27 cellular contexts compared by ENCODE assay signal in genomic region chr16:56350491-56351405, GRCh38.
A peak's percentile ranks its signal among the peaks of the same experiment; 100 is the strongest.
DNase-seq lines count a peak whose midpoint lies in the region; ATAC-seq and TF ChIP-seq lines count a peak whose summit lies in the region.
"Had no signal": no experiment of that assay in that cellular context is flagged by ENCODE, and none has a peak within 500 bp of the region (broad histone marks: within the 10 kb centered on the region; RNA-seq: fewer than 3 reads in every experiment).

No MANE protein-coding gene starts in this region.

- H3K9me3 ChIP-seq in mucosa of descending colon (no peaks in the 10 kb centered on the region), thyroid gland (no peaks in the 10 kb centered on the region)
- H3K9me3 ChIP-seq: BLaER1, HAP-1, Peyer's patch, psoas muscle, tibial artery had no signal

- no peaks in the 10 kb centered on the region for H3K36me3 ChIP-seq in mucosa of descending colon (ENCODE audit: low read depth)
- no peaks in the 10 kb centered on the region for H3K36me3 ChIP-seq in thyroid gland
- H3K36me3 ChIP-seq: BLaER1, HAP-1, Peyer's patch had no signal

- no peak overlapping the region for H3K4me3 Mint-ChIP-seq in natural killer cell treated with Interleukin-12 subunit alpha and Interleukin-12 subunit beta and Interleukin-15 and Interleukin-18, amount 100 ng/mL, for 72 hours
- H3K4me3 Mint-ChIP-seq in natural killer cell (no peak overlapping the region), chondrocyte (ENCODE audit: unreplicated experiment) (no peak overlapping the region)
- H3K4me3 Mint-ChIP-seq: activated CD4-positive, alpha-beta memory T cell treated with anti-CD3 and anti-CD28 coated beads, Interleukin-2, amount 10 ng/mL, durations not matched to agents 7 days and 5 days; stimulated activated naive CD8-positive, alpha-beta T cell treated with anti-CD3 and anti-CD28 coated beads, Interleukin-15, amount 100 ng/mL, for 72 hours had no signal

- H3K4me1 Mint-ChIP-seq in natural killer cell treated with Interleukin-12 subunit alpha and Interleukin-12 subunit beta and Interleukin-15 and Interleukin-18, amount 100 ng/mL, for 72 hours (ENCODE audit: low read depth in 2 of 2), result no peaks in the 10 kb centered on the region
- H3K4me1 Mint-ChIP-seq in natural killer cell (no peaks in the 10 kb centered on the region), chondrocyte (ENCODE audit: low read depth) (peaks cover 4% of the 10 kb centered on the region)

- H3K27ac ChIP-seq in thyroid gland, result no peak overlapping the region
- H3K27ac ChIP-seq: BLaER1, epithelial cell of prostate, Peyer's patch, psoas muscle, skin epidermis, tibial artery had no signal

- H3K27me3 ChIP-seq in thyroid gland, result no peaks in the 10 kb centered on the region
- H3K27me3 ChIP-seq: BLaER1, Peyer's patch, tibial artery had no signal

- WGBS in thyroid gland, 2 donors, result 75 to 82% methylated on average over 17 to 19 of the region's 22 CpGs

- no peaks in the 10 kb centered on the region for H3K4me1 ChIP-seq in mucosa of descending colon (ENCODE audit: low read depth)
- peaks cover 0 to under 1% of the 10 kb centered on the region in 2 donors for H3K4me1 ChIP-seq in thyroid gland
- H3K4me1 ChIP-seq: BLaER1, HAP-1, psoas muscle had no signal

- H3K36me3 Mint-ChIP-seq in natural killer cell treated with Interleukin-12 subunit alpha and Interleukin-12 subunit beta and Interleukin-15 and Interleukin-18, amount 100 ng/mL, for 72 hours, result no peaks in the 10 kb centered on the region
- H3K36me3 Mint-ChIP-seq in natural killer cell (no peaks in the 10 kb centered on the region), chondrocyte (ENCODE audit: low read depth) (no peaks in the 10 kb centered on the region)

- no peaks in the 10 kb centered on the region for H3K9me3 Mint-ChIP-seq in natural killer cell treated with Interleukin-12 subunit alpha and Interleukin-12 subunit beta and Interleukin-15 and Interleukin-18, amount 100 ng/mL, for 72 hours
- H3K9me3 Mint-ChIP-seq in natural killer cell (no peaks in the 10 kb centered on the region), chondrocyte (ENCODE audit: low read depth) (no peaks in the 10 kb centered on the region)
- H3K9me3 Mint-ChIP-seq: activated CD4-positive, alpha-beta memory T cell treated with anti-CD3 and anti-CD28 coated beads, Interleukin-2, amount 10 ng/mL, durations not matched to agents 7 days and 5 days; stimulated activated naive CD8-positive, alpha-beta T cell treated with anti-CD3 and anti-CD28 coated beads, Interleukin-15, amount 100 ng/mL, for 72 hours had no signal

- no peak overlapping the region for H3K27ac Mint-ChIP-seq in natural killer cell treated with Interleukin-12 subunit alpha and Interleukin-12 subunit beta and Interleukin-15 and Interleukin-18, amount 100 ng/mL, for 72 hours
- H3K27ac Mint-ChIP-seq in natural killer cell (no peak overlapping the region), chondrocyte (ENCODE audit: unreplicated experiment) (no peak overlapping the region)
- H3K27ac Mint-ChIP-seq: activated CD4-positive, alpha-beta memory T cell treated with anti-CD3 and anti-CD28 coated beads, Interleukin-2, amount 10 ng/mL, durations not matched to agents 7 days and 5 days had no signal

- TF ChIP-seq CTCF in natural killer cell (IDR thresholded peaks at IDR 0.05), result no peak
- no peak for TF ChIP-seq CTCF in chondrocyte (IDR thresholded peaks at IDR 0.05)
- no peak for TF ChIP-seq CTCF in mucosa of descending colon (IDR thresholded peaks at IDR 0.05)
- TF ChIP-seq CTCF in omental fat pad (IDR thresholded peaks at IDR 0.05), result no peak
- TF ChIP-seq CTCF in thyroid gland (IDR thresholded peaks at IDR 0.05), result no peak

- DNase-seq in natural killer cell treated with Interleukin-12 subunit alpha and Interleukin-12 subunit beta and Interleukin-15 and Interleukin-18, amount 100 ng/mL, for 72 hours (ENCODE audit: low spot score), result peak; percentile 29
- DNase-seq in natural killer cell (no peak), chondrocyte (ENCODE audit: low spot score) (peak; percentile 77), mucosa of descending colon (peak in 2 of 3 donors; percentile 16 to 27), medulla oblongata (ENCODE audit: extremely low spot score) (no peak), omental fat pad (ENCODE audit: low spot score) (no peak), thyroid gland (no peak)
- DNase-seq: activated CD4-positive, alpha-beta memory T cell treated with anti-CD3 and anti-CD28 coated beads, Interleukin-2, amount 10 ng/mL, durations not matched to agents 7 days and 5 days; activated effector memory CD4-positive, alpha-beta T cell treated with Interleukin-2 at 50 U/mL for 16 hours; COR-L47; DMS53; effector CD8-positive, alpha-beta T cell; GDM1; mammary epithelial cell; NCI-H1417 treated with DMSO at 0.1 percent for 48 hours; NCI-H2081 treated with DMSO at 0.1 percent for 48 hours; NCI-H345; stimulated activated naive CD8-positive, alpha-beta T cell treated with anti-CD3 and anti-CD28 coated beads, Interleukin-15, amount 100 ng/mL, for 72 hours; T-helper 1 cell had no signal

- peaks cover 0 to 2% of the 10 kb centered on the region in 2 donors for H3K27me3 Mint-ChIP-seq in natural killer cell treated with Interleukin-12 subunit alpha and Interleukin-12 subunit beta and Interleukin-15 and Interleukin-18, amount 100 ng/mL, for 72 hours
- H3K27me3 Mint-ChIP-seq in natural killer cell (ENCODE audit: low read depth in 2 of 2) (no peaks in the 10 kb centered on the region), chondrocyte (ENCODE audit: low read depth) (no peaks in the 10 kb centered on the region)
- H3K27me3 Mint-ChIP-seq: stimulated activated naive CD8-positive, alpha-beta T cell treated with anti-CD3 and anti-CD28 coated beads, Interleukin-15, amount 100 ng/mL, for 72 hours had no signal

- H3K4me3 ChIP-seq in mucosa of descending colon, result no peak overlapping the region
- H3K4me3 ChIP-seq in thyroid gland (replicated peaks in 1 of 3), result no peak overlapping the region
- H3K4me3 ChIP-seq: BLaER1, HAP-1, Peyer's patch, psoas muscle, skin epidermis, tibial artery had no signal

- no peak for TF ChIP-seq POLR2A in thyroid gland (IDR thresholded peaks at IDR 0.05)

- intact Hi-C loops in natural killer cell (cut with micrococcal nuclease) (no loop called here), mucosa of descending colon (cut with DNase I, micrococcal nuclease) (no loop called here), thyroid gland (cut with DNase I) (no loop called here)

- ATAC-seq in natural killer cell treated with Interleukin-12 subunit alpha and Interleukin-12 subunit beta and Interleukin-15 and Interleukin-18, amount 100 ng/mL, for 72 hours, result no peak
- ATAC-seq in natural killer cell (no peak), mucosa of descending colon (no peak), omental fat pad (ENCODE audit: low FRiP score) (no peak)
- ATAC-seq: activated CD4-positive, CD25-positive, alpha-beta regulatory T cell treated with anti-CD3 and anti-CD28 coated beads, Interleukin-2, amount 50 U/mL, for 24 hours; stimulated activated naive CD8-positive, alpha-beta T cell treated with anti-CD3 and anti-CD28 coated beads, Interleukin-15, amount 100 ng/mL, for 72 hours had no signal

Comparison
In these comparisons a context has a peak if more than half of its experiments do, and no peak if none do; other contexts are left out.
1. DNase-seq: peak in natural killer cell treated with Interleukin-12 subunit alpha and Interleukin-12 subunit beta and Interleukin-15 and Interleukin-18, amount 100 ng/mL, for 72 hours (single experiment), chondrocyte (single experiment) and mucosa of descending colon (2 of 3); none in natural killer cell (single experiment), medulla oblongata (single experiment), omental fat pad (single experiment) and thyroid gland (0 of 2).